ENCODE assay signal across 10 cellular contexts in genomic region chr6:28635547-28636158, GRCh38.
DNase-seq lines count a peak whose midpoint lies in the region; ATAC-seq, FAIRE-seq and TF ChIP-seq lines count a peak whose summit lies in the region.
"Had no signal": no experiment of that assay in that cellular context is flagged by ENCODE, and none has a peak within 500 bp of the region (broad histone marks: within the 10 kb centered on the region; RNA-seq: fewer than 3 reads in every experiment).

No MANE protein-coding gene starts in this region.

- H3K9me3 ChIP-seq in A549 (no peaks in the 10 kb centered on the region), ES-I3 (ENCODE audit: control insufficient read depth, insufficient read depth, low read length) (no peaks in the 10 kb centered on the region; the same call in 1 of the 2 replicates), kidney (ENCODE audit: control insufficient read depth in 1 of 2, low read length in 2 of 2) (peaks cover 0 to 4% of the 10 kb centered on the region in 2 donors)

- H3K27ac Mint-ChIP-seq in activated naive CD8-positive, alpha-beta T cell treated with anti-CD3 and anti-CD28 coated beads, Interleukin-2, amount 10 ng/mL, durations not matched to agents 7 days and 5 days, result peak overlapping the region; percentile 32

- H3K36me3 Mint-ChIP-seq in activated naive CD8-positive, alpha-beta T cell treated with anti-CD3 and anti-CD28 coated beads, Interleukin-2, amount 10 ng/mL, durations not matched to agents 7 days and 5 days, result peaks cover 3% of the 10 kb centered on the region

- H3K27ac ChIP-seq in A549 (peak overlapping the region; percentile 51 to 66; a peak in 4 of 6 replicates), kidney (ENCODE audit: low read depth in 2 of 2, low read length in 2 of 2) (no peak overlapping the region)

- WGBS in A549 (ENCODE audit: missing lambda C conversion rate), result 41% methylated on average over 17 of the region's 20 CpGs

- H3K27me3 Mint-ChIP-seq in activated naive CD8-positive, alpha-beta T cell treated with anti-CD3 and anti-CD28 coated beads, Interleukin-2, amount 10 ng/mL, durations not matched to agents 7 days and 5 days, result peaks cover 70% of the 10 kb centered on the region

- ATAC-seq in A549, result 0 out of 6 replicates have a peak, but pooled peaks of 1 of the 2 experiments have one; percentile 6
- no peak for ATAC-seq in activated naive CD8-positive, alpha-beta T cell treated with anti-CD3 and anti-CD28 coated beads, Interleukin-2, amount 10 ng/mL, durations not matched to agents 7 days and 5 days (ENCODE audit: low read depth)

- intact Hi-C loops in kidney (cut with DNase I), result no loop called here

- TF ChIP-seq POLR2A in A549 (IDR thresholded peaks at IDR 0.05; ENCODE audit: low read length), result no peak

- no peak for TF ChIP-seq CTCF in A549 (IDR thresholded peaks at IDR 0.05)
- no peak for TF ChIP-seq CTCF in kidney (IDR thresholded peaks at IDR 0.05; ENCODE audit: borderline replicate concordance, extremely low read depth, insufficient read depth)

- TF ChIP-seq EP300 in A549 (IDR thresholded peaks at IDR 0.05), result no peak

- POLR2A ChIA-PET in A549 (lab: Yijun Ruan, JAX), result no interaction called here
- POLR2A ChIA-PET in activated naive CD8-positive, alpha-beta T cell treated with anti-CD3 and anti-CD28 coated beads, Interleukin-2, amount 10 ng/mL, durations not matched to agents 7 days and 5 days (lab: Charles Lee), result no interaction called here

- peaks cover 5% of the 10 kb centered on the region for H3K9me3 Mint-ChIP-seq in activated naive CD8-positive, alpha-beta T cell treated with anti-CD3 and anti-CD28 coated beads, Interleukin-2, amount 10 ng/mL, durations not matched to agents 7 days and 5 days
- H3K9me3 Mint-ChIP-seq: activated B cell treated with CpG ODN at 0.5 μM for 24 hours had no signal

- peak overlapping the region; percentile 30 for H3K4me3 Mint-ChIP-seq in activated naive CD8-positive, alpha-beta T cell treated with anti-CD3 and anti-CD28 coated beads, Interleukin-2, amount 10 ng/mL, durations not matched to agents 7 days and 5 days
- H3K4me3 Mint-ChIP-seq: activated B cell treated with CpG ODN at 0.5 μM for 24 hours had no signal

- FAIRE-seq in A549 (lab: Jason Lieb, UNC), result no peak
- no peak for FAIRE-seq in kidney (lab: Jason Lieb, UNC)

- CTCF ChIA-PET in A549 (lab: Yijun Ruan, JAX), result interaction anchor here (0.6 to 1.6 kb wide), 4 partner anchors 16 to 140 kb away, joined by 3 to 6 read pairs (median 4); no protein-coding TSS in a partner anchor

- DNase-seq in A549 (ENCODE audit: low read depth in 1 of 2, low spot score in 1 of 2) (no peak), iPS-NIHi7 (ENCODE audit: extremely low spot score) (peak; percentile 23), globus pallidus (ENCODE audit: low spot score) (no peak), kidney (no peak), HT-29 (ENCODE audit: low spot score) (no peak), NCI-H1048 (lab: John Stamatoyannopoulos, UW) (no peak)
- DNase-seq in activated naive CD8-positive, alpha-beta T cell treated with anti-CD3 and anti-CD28 coated beads, Interleukin-2, amount 10 ng/mL, durations not matched to agents 7 days and 5 days, result peak; percentile 34
- DNase-seq: activated B cell treated with CpG ODN at 0.5 μM for 24 hours, GOT3 had no signal

- no peak for TF ChIP-seq RAD21 in A549 (conservative IDR thresholded peaks at IDR 0.05 in 1 of 2, IDR thresholded peaks at IDR 0.05 in 1 of 2)

- H3K9ac ChIP-seq in ES-I3 (ENCODE audit: low read depth, low read length) (peak overlapping the region; percentile 90; the same call in 1 of the 2 replicates), kidney (ENCODE audit: low read length in 2 of 2) (no peak overlapping the region)

- peak overlapping the region; percentile 80 for H3K4me2 ChIP-seq in A549

- H3K36me3 ChIP-seq in ES-I3 (ENCODE audit: insufficient read depth, low read length) (no peaks in the 10 kb centered on the region), kidney (ENCODE audit: control insufficient read depth in 1 of 2, insufficient read depth in 2 of 2, low read length in 2 of 2) (no peaks in the 10 kb centered on the region)

- H3K4me3 ChIP-seq in A549 (peak overlapping the region; percentile 60), kidney (ENCODE audit: low read length in 2 of 2) (peak overlapping the region in 1 of 2 donors; percentile 21)

- H3K4me1 ChIP-seq in A549 (no peaks in the 10 kb centered on the region), ES-I3 (ENCODE audit: insufficient read depth, low read length) (0 out of 2 replicates have a peak, but pooled peaks cover 3% of the 10 kb centered on the region), kidney (ENCODE audit: control insufficient read depth in 1 of 2, insufficient read depth in 1 of 2, low read depth in 1 of 2, low read length in 2 of 2) (no peaks in the 10 kb centered on the region)

- H3K4me1 Mint-ChIP-seq in activated naive CD8-positive, alpha-beta T cell treated with anti-CD3 and anti-CD28 coated beads, Interleukin-2, amount 10 ng/mL, durations not matched to agents 7 days and 5 days, result peaks cover 16% of the 10 kb centered on the region

TF ChIP-seq in A549, 52 proteins besides CTCF, POLR2A, EP300 and RAD21:
- TF ChIP-seq HOXB13 (CRISPR knock-in tag; IDR thresholded peaks at IDR 0.05; ENCODE audit: low read depth) (no peak), JUN (IDR thresholded peaks at IDR 0.05) (no peak), TFCP2L1 (CRISPR knock-in tag; IDR thresholded peaks at IDR 0.05) (no peak), USF2 (IDR thresholded peaks at IDR 0.05) (no peak), EHMT2 (IDR thresholded peaks at IDR 0.05; ENCODE audit: low read depth) (no peak), RARB (CRISPR knock-in tag; IDR thresholded peaks at IDR 0.05) (no peak), MAFK (IDR thresholded peaks at IDR 0.05; ENCODE audit: partially characterized antibody) (no peak), HEYL (CRISPR knock-in tag; IDR thresholded peaks at IDR 0.05) (no peak), NR3C1 (IDR thresholded peaks at IDR 0.05) (no peak), PHF8 (IDR thresholded peaks at IDR 0.05; ENCODE audit: borderline replicate concordance, low read depth) (no peak), SMC3 (IDR thresholded peaks at IDR 0.05) (no peak), MAZ (IDR thresholded peaks at IDR 0.05; ENCODE audit: borderline replicate concordance, low read depth, low read length) (no peak), KDM5A (IDR thresholded peaks at IDR 0.05) (no peak), CHD4 (IDR thresholded peaks at IDR 0.05; ENCODE audit: borderline replicate concordance) (no peak), ZC3H11A (IDR thresholded peaks at IDR 0.05) (no peak), CBX8 (IDR thresholded peaks at IDR 0.05) (no peak), RNF2 (IDR thresholded peaks at IDR 0.05; ENCODE audit: borderline replicate concordance, low read depth) (no peak), ZNF302 (CRISPR knock-in tag; IDR thresholded peaks at IDR 0.05) (no peak)

Comparison
In these comparisons a context has a peak if more than half of its experiments do, and no peak if none do; other contexts are left out.
1. DNase-seq: peak in activated naive CD8-positive, alpha-beta T cell treated with anti-CD3 and anti-CD28 coated beads, Interleukin-2, amount 10 ng/mL, durations not matched to agents 7 days and 5 days (single experiment) and iPS-NIHi7 (single experiment); none in A549 (0 of 2), globus pallidus (single experiment), kidney (single experiment), HT-29 (single experiment) and NCI-H1048 (single experiment).
2. H3K27ac ChIP-seq: peak in A549 (2 of 2); none in kidney (0 of 2).